In the genomic region with DNA sequence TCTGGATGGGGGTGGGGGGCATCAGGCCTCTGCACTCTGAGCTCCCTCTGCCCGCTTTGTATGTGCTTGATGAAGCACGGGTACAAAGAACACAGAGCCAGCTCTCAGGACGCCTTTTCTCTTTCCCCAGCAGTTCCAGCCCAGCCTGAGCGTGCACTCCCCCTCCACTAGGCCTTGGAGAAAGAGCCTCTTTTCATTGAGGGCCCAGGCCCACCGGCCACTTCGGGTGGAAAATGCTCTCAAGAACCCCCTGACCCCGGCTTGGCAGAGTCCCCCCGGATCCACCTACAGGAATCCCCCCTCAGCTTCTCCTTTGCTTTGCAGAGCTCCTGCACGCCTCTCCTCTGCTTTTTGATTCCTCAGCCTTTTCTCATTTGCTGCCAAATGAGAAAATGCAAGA, we compare ENCODE assay signal across 1 cellular context.
TF ChIP-seq lines count a peak whose summit lies in the region.

No MANE protein-coding gene starts in this region.

TF ChIP-seq in WTC11, 78 proteins besides CTCF, POLR2A, EP300 and RAD21 (continued from another document):
- TF ChIP-seq, protein P1, sequence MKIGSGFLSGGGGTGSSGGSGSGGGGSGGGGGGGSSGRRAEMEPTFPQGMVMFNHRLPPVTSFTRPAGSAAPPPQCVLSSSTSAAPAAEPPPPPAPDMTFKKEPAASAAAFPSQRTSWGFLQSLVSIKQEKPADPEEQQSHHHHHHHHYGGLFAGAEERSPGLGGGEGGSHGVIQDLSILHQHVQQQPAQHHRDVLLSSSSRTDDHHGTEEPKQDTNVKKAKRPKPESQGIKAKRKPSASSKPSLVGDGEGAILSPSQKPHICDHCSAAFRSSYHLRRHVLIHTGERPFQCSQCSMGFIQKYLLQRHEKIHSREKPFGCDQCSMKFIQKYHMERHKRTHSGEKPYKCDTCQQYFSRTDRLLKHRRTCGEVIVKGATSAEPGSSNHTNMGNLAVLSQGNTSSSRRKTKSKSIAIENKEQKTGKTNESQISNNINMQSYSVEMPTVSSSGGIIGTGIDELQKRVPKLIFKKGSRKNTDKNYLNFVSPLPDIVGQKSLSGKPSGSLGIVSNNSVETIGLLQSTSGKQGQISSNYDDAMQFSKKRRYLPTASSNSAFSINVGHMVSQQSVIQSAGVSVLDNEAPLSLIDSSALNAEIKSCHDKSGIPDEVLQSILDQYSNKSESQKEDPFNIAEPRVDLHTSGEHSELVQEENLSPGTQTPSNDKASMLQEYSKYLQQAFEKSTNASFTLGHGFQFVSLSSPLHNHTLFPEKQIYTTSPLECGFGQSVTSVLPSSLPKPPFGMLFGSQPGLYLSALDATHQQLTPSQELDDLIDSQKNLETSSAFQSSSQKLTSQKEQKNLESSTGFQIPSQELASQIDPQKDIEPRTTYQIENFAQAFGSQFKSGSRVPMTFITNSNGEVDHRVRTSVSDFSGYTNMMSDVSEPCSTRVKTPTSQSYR (CRISPR knock-in tag; IDR thresholded peaks at IDR 0.05), result no peak
- TF ChIP-seq HMGA2 (CRISPR knock-in tag; IDR thresholded peaks at IDR 0.05), result no peak
- TF ChIP-seq NR1H2 (CRISPR knock-in tag; IDR thresholded peaks at IDR 0.05), result no peak
- no peak for TF ChIP-seq SP1 (CRISPR knock-in tag; conservative IDR thresholded peaks at IDR 0.05)
- TF ChIP-seq, protein P2, sequence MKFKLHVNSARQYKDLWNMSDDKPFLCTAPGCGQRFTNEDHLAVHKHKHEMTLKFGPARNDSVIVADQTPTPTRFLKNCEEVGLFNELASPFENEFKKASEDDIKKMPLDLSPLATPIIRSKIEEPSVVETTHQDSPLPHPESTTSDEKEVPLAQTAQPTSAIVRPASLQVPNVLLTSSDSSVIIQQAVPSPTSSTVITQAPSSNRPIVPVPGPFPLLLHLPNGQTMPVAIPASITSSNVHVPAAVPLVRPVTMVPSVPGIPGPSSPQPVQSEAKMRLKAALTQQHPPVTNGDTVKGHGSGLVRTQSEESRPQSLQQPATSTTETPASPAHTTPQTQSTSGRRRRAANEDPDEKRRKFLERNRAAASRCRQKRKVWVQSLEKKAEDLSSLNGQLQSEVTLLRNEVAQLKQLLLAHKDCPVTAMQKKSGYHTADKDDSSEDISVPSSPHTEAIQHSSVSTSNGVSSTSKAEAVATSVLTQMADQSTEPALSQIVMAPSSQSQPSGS (CRISPR knock-in tag; IDR thresholded peaks at IDR 0.05; ENCODE audit: borderline replicate concordance, low read depth), result no peak
- TF ChIP-seq KAT7 (CRISPR knock-in tag; IDR thresholded peaks at IDR 0.05; ENCODE audit: borderline replicate concordance), result no peak
- no peak for TF ChIP-seq NR2C2 (CRISPR knock-in tag; IDR thresholded peaks at IDR 0.05)
- TF ChIP-seq, protein P3, sequence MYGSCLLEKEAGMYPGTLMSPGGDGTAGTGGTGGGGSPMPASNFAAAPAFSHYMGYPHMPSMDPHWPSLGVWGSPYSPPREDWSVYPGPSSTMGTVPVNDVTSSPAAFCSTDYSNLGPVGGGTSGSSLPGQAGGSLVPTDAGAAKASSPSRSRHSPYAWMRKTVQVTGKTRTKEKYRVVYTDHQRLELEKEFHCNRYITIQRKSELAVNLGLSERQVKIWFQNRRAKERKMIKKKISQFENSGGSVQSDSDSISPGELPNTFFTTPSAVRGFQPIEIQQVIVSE (CRISPR knock-in tag; IDR thresholded peaks at IDR 0.05; ENCODE audit: borderline replicate concordance), result no peak
- no peak for TF ChIP-seq PREB (CRISPR knock-in tag; IDR thresholded peaks at IDR 0.05; ENCODE audit: borderline replicate concordance)
- TF ChIP-seq OVOL2 (CRISPR knock-in tag; IDR thresholded peaks at IDR 0.05; ENCODE audit: borderline replicate concordance), result no peak
- TF ChIP-seq, protein P4, sequence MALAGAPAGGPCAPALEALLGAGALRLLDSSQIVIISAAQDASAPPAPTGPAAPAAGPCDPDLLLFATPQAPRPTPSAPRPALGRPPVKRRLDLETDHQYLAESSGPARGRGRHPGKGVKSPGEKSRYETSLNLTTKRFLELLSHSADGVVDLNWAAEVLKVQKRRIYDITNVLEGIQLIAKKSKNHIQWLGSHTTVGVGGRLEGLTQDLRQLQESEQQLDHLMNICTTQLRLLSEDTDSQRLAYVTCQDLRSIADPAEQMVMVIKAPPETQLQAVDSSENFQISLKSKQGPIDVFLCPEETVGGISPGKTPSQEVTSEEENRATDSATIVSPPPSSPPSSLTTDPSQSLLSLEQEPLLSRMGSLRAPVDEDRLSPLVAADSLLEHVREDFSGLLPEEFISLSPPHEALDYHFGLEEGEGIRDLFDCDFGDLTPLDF (CRISPR knock-in tag; IDR thresholded peaks at IDR 0.05), result no peak
- TF ChIP-seq PRDM15 (CRISPR knock-in tag; IDR thresholded peaks at IDR 0.05), result no peak
TF ChIP-seq in WTC11: peak in this region for 0.
